ENCODE assay signal across 10 cellular contexts in genomic region chr15:93073465-93073952, GRCh38. TPM values are rescaled to one million over a fixed set of nuclear protein-coding genes. Genes with fewer than 3 reads are reported as not detected.
DNase-seq lines count a peak whose midpoint lies in the region.
"Had no signal": no experiment of that assay in that cellular context is flagged by ENCODE, and none has a peak within 500 bp of the region (broad histone marks: within the 10 kb centered on the region; RNA-seq: fewer than 3 reads in every experiment).

No MANE protein-coding gene starts in this region.

- WGBS in mesodermal cell (ENCODE audit: insufficient coverage in 2 of 2), 2 experiments = 54% methylated on average over 29 to 30 of the region's 30 CpGs
- WGBS in thymus = 18% methylated on average over 30 of the region's 30 CpGs

- H3K4me1 ChIP-seq in mesodermal cell (ENCODE audit: control insufficient read depth, insufficient read depth, low read length, poor library complexity, severe bottlenecking) (no peaks in the 10 kb centered on the region), thymus (ENCODE audit: control insufficient read depth, insufficient read depth, low read length) (peaks cover 7% of the 10 kb centered on the region)

- DNase-seq in NCI-H2227 (lab: John Stamatoyannopoulos, UW; ENCODE audit: unreplicated experiment) = peak; percentile 20
- no peak for DNase-seq in NCI-H2227 treated with DMSO at 0.1 percent for 48 hours (lab: John Stamatoyannopoulos, UW)
- no peak for DNase-seq in NCI-H446 (lab: John Stamatoyannopoulos, UW)
- DNase-seq in SHP77 treated with DMSO at 0.1 percent for 48 hours (lab: John Stamatoyannopoulos, UW) = no peak
- no peak for DNase-seq in NCI-H1417 (lab: John Stamatoyannopoulos, UW)
- DNase-seq: activated CD4-positive, alpha-beta T cell treated with anti-CD3 and anti-CD28 coated beads, Interleukin-2, amount 50 U/mL, for 1 hour had no signal

- H3K36me3 ChIP-seq in mesodermal cell (ENCODE audit: control insufficient read depth, insufficient read depth, low read length) (peaks cover 3% of the 10 kb centered on the region), thymus (ENCODE audit: control insufficient read depth, insufficient read depth) (no peaks in the 10 kb centered on the region)

- H3K9me3 ChIP-seq in mesodermal cell (ENCODE audit: control insufficient read depth, low read length) (no peaks in the 10 kb centered on the region), thymus (ENCODE audit: control insufficient read depth) (no peaks in the 10 kb centered on the region)

- H3K27ac ChIP-seq in cingulate gyrus (ENCODE audit: low read depth, low read length) = peak overlapping the region; percentile 29
- H3K27ac ChIP-seq in mesodermal cell (ENCODE audit: low read depth, low read length, severe bottlenecking) = no peak overlapping the region
- no peak overlapping the region for H3K27ac ChIP-seq in thymus (ENCODE audit: low read depth)

- H3K27me3 ChIP-seq in thymus (ENCODE audit: control insufficient read depth, insufficient read depth) = peaks cover 41% of the 10 kb centered on the region

- peak overlapping the region; percentile 68 for H3K4me3 ChIP-seq in mesodermal cell (ENCODE audit: extremely low read depth, insufficient read depth, low read length, poor library complexity, severe bottlenecking)
- H3K4me3 ChIP-seq in thymus (ENCODE audit: low read length) = peak overlapping the region; percentile 35
- H3K4me3 ChIP-seq: K562 had no signal

RNA-seq across cellular contexts. Expression of gene RGMA, which starts 15.5 kb away (rescaled TPM):
- polyA plus RNA-seq in mesodermal cell (2013, experiment 1 of 2) = 6.7 TPM
- polyA plus RNA-seq in mesodermal cell (2013, experiment 2 of 2) = 4.5 TPM
- polyA plus RNA-seq in thymus = 5.7 TPM
